ENCODE assay signal across 8 cellular contexts in the genomic region with DNA sequence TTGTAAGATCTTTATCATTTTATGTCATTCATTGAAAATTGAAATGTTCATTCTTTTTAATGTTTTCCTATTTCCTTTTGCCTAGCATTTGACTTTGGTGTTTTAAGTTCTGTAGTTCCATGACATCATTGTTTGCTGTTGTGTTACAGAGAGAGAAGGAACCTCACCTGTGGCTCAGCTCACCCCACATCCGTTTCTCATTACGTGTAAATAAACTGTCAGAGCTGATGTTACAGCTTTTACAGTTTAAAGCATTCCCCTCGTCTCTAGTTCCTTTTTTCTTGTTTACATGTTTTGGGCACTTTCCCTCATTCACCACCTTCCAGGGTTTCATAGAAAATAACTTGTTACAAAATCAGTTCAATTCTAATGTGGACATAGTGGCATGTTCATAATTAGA.
A peak's percentile ranks its signal among the peaks of the same experiment; 100 is the strongest.
DNase-seq lines count a peak whose midpoint lies in the region; ATAC-seq and TF ChIP-seq lines count a peak whose summit lies in the region.

No MANE protein-coding gene starts in this region.

- ATAC-seq in GM18873 (IDR thresholded peaks at IDR 0.05; ENCODE audit: low FRiP score, unreplicated experiment) (peak; percentile 86), GM21447 (IDR thresholded peaks at IDR 0.05; ENCODE audit: unreplicated experiment) (peak; percentile 95), HG03175 (IDR thresholded peaks at IDR 0.05; ENCODE audit: unreplicated experiment) (peak; percentile 74)
- peak; percentile 86 for ATAC-seq in effector memory CD8-positive, alpha-beta T cell (replicated peaks)
- no peak for ATAC-seq in activated T-cell treated with anti-CD3 and anti-CD28 coated beads, Interleukin-2, amount 50 U/mL, for 4 hours

- H3K4me3 Mint-ChIP-seq in effector memory CD8-positive, alpha-beta T cell = peak overlapping the region in 1 of 2 donors; percentile 7
- H3K4me3 Mint-ChIP-seq in activated T-cell treated with anti-CD3 and anti-CD28 coated beads, Interleukin-2, amount 50 U/mL, for 4 hours = no peak overlapping the region

- H3K27me3 Mint-ChIP-seq in effector memory CD8-positive, alpha-beta T cell = no peaks in the 10 kb centered on the region
- H3K27me3 Mint-ChIP-seq in activated T-cell treated with anti-CD3 and anti-CD28 coated beads, Interleukin-2, amount 50 U/mL, for 4 hours (ENCODE audit: low read depth) = no peaks in the 10 kb centered on the region

- peak overlapping the region; percentile 68 to 72 for H3K27ac Mint-ChIP-seq in effector memory CD8-positive, alpha-beta T cell

- H3K9me3 Mint-ChIP-seq in effector memory CD8-positive, alpha-beta T cell = no peaks in the 10 kb centered on the region
- no peaks in the 10 kb centered on the region for H3K9me3 Mint-ChIP-seq in activated T-cell treated with anti-CD3 and anti-CD28 coated beads, Interleukin-2, amount 50 U/mL, for 4 hours

- POLR2A ChIA-PET in HEK293T (lab: Yijun Ruan, JAX) = no interaction called here

- CTCF ChIA-PET in HEK293T (lab: Yijun Ruan, JAX) = no interaction called here

- peaks cover 5% of the 10 kb centered on the region for H3K36me3 Mint-ChIP-seq in effector memory CD8-positive, alpha-beta T cell (ENCODE audit: insufficient read depth)
- H3K36me3 Mint-ChIP-seq in activated T-cell treated with anti-CD3 and anti-CD28 coated beads, Interleukin-2, amount 50 U/mL, for 4 hours (ENCODE audit: insufficient read depth) = peaks cover 17% of the 10 kb centered on the region

- peaks cover 15 to 21% of the 10 kb centered on the region in 2 donors for H3K4me1 Mint-ChIP-seq in effector memory CD8-positive, alpha-beta T cell (ENCODE audit: low read depth in 2 of 2)
- peaks cover 8% of the 10 kb centered on the region for H3K4me1 Mint-ChIP-seq in activated T-cell treated with anti-CD3 and anti-CD28 coated beads, Interleukin-2, amount 50 U/mL, for 4 hours (ENCODE audit: low read depth)

- DNase-seq in effector memory CD8-positive, alpha-beta T cell = peak in 1 of 3 experiments; percentile 10
- DNase-seq in DMS153 treated with DMSO at 0.1 percent for 48 hours (lab: John Stamatoyannopoulos, UW; ENCODE audit: unreplicated experiment) (no peak), HEK293T (ENCODE audit: extremely low spot score) (no peak), cerebellar nuclear complex (lab: John Stamatoyannopoulos, UW) (no peak)
- DNase-seq in activated T-cell treated with anti-CD3 and anti-CD28 coated beads, Interleukin-2, amount 50 U/mL, for 4 hours = no peak

TF ChIP-seq in HEK293T, 16 proteins besides CTCF, POLR2A, EP300 and RAD21:
- TF ChIP-seq FOXA1 (IDR thresholded peaks at IDR 0.05) = no peak
- no peak for TF ChIP-seq CTBP1 (IDR thresholded peaks at IDR 0.05; ENCODE audit: borderline replicate concordance)
- no peak for TF ChIP-seq SP1 (IDR thresholded peaks at IDR 0.05)
- TF ChIP-seq SUZ12 (IDR thresholded peaks at IDR 0.05) = no peak
- TF ChIP-seq HDGF (IDR thresholded peaks at IDR 0.05; ENCODE audit: borderline replicate concordance) = no peak
- TF ChIP-seq FOXK2 (IDR thresholded peaks at IDR 0.05) = no peak
- no peak for TF ChIP-seq BHLHE40 (IDR thresholded peaks at IDR 0.05; ENCODE audit: borderline replicate concordance)
- TF ChIP-seq, protein P1, sequence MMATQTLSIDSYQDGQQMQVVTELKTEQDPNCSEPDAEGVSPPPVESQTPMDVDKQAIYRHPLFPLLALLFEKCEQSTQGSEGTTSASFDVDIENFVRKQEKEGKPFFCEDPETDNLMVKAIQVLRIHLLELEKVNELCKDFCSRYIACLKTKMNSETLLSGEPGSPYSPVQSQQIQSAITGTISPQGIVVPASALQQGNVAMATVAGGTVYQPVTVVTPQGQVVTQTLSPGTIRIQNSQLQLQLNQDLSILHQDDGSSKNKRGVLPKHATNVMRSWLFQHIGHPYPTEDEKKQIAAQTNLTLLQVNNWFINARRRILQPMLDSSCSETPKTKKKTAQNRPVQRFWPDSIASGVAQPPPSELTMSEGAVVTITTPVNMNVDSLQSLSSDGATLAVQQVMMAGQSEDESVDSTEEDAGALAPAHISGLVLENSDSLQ (IDR thresholded peaks at IDR 0.05) = no peak
- no peak for TF ChIP-seq TARDBP (IDR thresholded peaks at IDR 0.05)
- TF ChIP-seq ARNT (IDR thresholded peaks at IDR 0.05) = no peak
TF ChIP-seq in HEK293T: peak in this region for 0.

Comparison
In these comparisons a context has a peak if more than half of its experiments do, and no peak if none do; other contexts are left out.
1. ATAC-seq: peak in GM18873 (single experiment), GM21447 (single experiment), HG03175 (single experiment) and effector memory CD8-positive, alpha-beta T cell (single experiment); none in activated T-cell treated with anti-CD3 and anti-CD28 coated beads, Interleukin-2, amount 50 U/mL, for 4 hours (0 of 2).